ENCODE assay signal across 22 cellular contexts in genomic region chr3:31133541-31133940, GRCh38.
A peak's percentile ranks its signal among the peaks of the same experiment; 100 is the strongest.
DNase-seq lines count a peak whose midpoint lies in the region; ATAC-seq, FAIRE-seq and TF ChIP-seq lines count a peak whose summit lies in the region.
"Had no signal": no experiment of that assay in that cellular context is flagged by ENCODE, and none has a peak within 500 bp of the region (broad histone marks: within the 10 kb centered on the region; RNA-seq: fewer than 3 reads in every experiment).

No MANE protein-coding gene starts in this region.

- H3K4me1 ChIP-seq in OCI-LY3 (ENCODE audit: low read length) (peaks cover 31% of the 10 kb centered on the region), HAP-1 (peaks cover 28% of the 10 kb centered on the region)

- H3K4me3 ChIP-seq in OCI-LY3 (ENCODE audit: low read length) (no peak overlapping the region), HAP-1 (no peak overlapping the region)
- H3K4me3 ChIP-seq: GM12878, PC-9 had no signal

- H2AFZ ChIP-seq in OCI-LY3 (ENCODE audit: low read depth, low read length) = peak overlapping the region; percentile 42
- H2AFZ ChIP-seq: PC-9 had no signal

- no peak for FAIRE-seq in frontal cortex (lab: Jason Lieb, UNC)
- FAIRE-seq: GM12878, H54 had no signal

- no peak overlapping the region for H3K27ac ChIP-seq in OCI-LY3 (ENCODE audit: low read length)
- H3K27ac ChIP-seq: PC-9 had no signal

- no peaks in the 10 kb centered on the region for H3K79me2 ChIP-seq in OCI-LY3 (ENCODE audit: low read length)

- H3K4me2 ChIP-seq in OCI-LY3 (ENCODE audit: low read length) = no peak overlapping the region
- H3K4me2 ChIP-seq: PC-9, SK-N-SH had no signal

- H3K9me3 Mint-ChIP-seq in stimulated activated naive CD8-positive, alpha-beta T cell treated with anti-CD3 and anti-CD28 coated beads, Interleukin-15, amount 100 ng/mL, for 72 hours = no peaks in the 10 kb centered on the region
- H3K9me3 Mint-ChIP-seq: CD4-positive, CD25-positive, alpha-beta regulatory T cell had no signal

- H3K27ac Mint-ChIP-seq in stimulated activated naive CD8-positive, alpha-beta T cell treated with anti-CD3 and anti-CD28 coated beads, Interleukin-15, amount 100 ng/mL, for 72 hours = no peak overlapping the region
- H3K27ac Mint-ChIP-seq: CD4-positive, CD25-positive, alpha-beta regulatory T cell had no signal

- in situ Hi-C loops in HAP-1 (cut with MboI; ENCODE audit: low sequenced_read_pairs) = loop anchor here (10.0 kb wide), 1 partner anchor 359 kb away; no protein-coding TSS in a partner anchor

- DNase-seq in frontal cortex (ENCODE audit: low spot score in 2 of 2) = no peak
- no peak for DNase-seq in HAP-1 (ENCODE audit: low spot score in 2 of 2)
- no peak for DNase-seq in stimulated activated naive CD8-positive, alpha-beta T cell treated with anti-CD3 and anti-CD28 coated beads, Interleukin-15, amount 100 ng/mL, for 72 hours
- DNase-seq in SK-N-DZ (ENCODE audit: low spot score) = no peak
- DNase-seq: CD4-positive, CD25-positive, alpha-beta regulatory T cell; COR-L47; DND-41; Karpas-422; NCI-H1694 treated with DMSO at 0.1 percent for 48 hours; NCI-H2081 treated with DMSO at 0.1 percent for 48 hours; NCI-H2171 treated with DMSO at 0.1 percent for 48 hours; NCI-H524 treated with DMSO at 0.1 percent for 48 hours; PC-9; RPMI8226; SHP77 treated with DMSO at 0.1 percent for 48 hours; SK-N-SH had no signal

- TF ChIP-seq CTCF in OCI-LY3 (IDR thresholded peaks at IDR 0.05; ENCODE audit: low read depth, low read length) = no peak

- H4K20me1 ChIP-seq in OCI-LY3 (ENCODE audit: insufficient read depth, low read length) = no peaks in the 10 kb centered on the region

- H3K36me3 ChIP-seq in OCI-LY3 (replicated peaks; ENCODE audit: low read depth, low read length) (no peaks in the 10 kb centered on the region), HAP-1 (replicated peaks) (no peaks in the 10 kb centered on the region)

- H3K4me1 Mint-ChIP-seq in stimulated activated naive CD8-positive, alpha-beta T cell treated with anti-CD3 and anti-CD28 coated beads, Interleukin-15, amount 100 ng/mL, for 72 hours = peaks cover 4% of the 10 kb centered on the region

- H3K9me3 ChIP-seq in OCI-LY3 (ENCODE audit: insufficient read depth, low read length) (no peaks in the 10 kb centered on the region), HAP-1 (no peaks in the 10 kb centered on the region)
- H3K9me3 ChIP-seq: SK-N-SH had no signal

- H3K9ac ChIP-seq in OCI-LY3 (ENCODE audit: low read length) = no peak overlapping the region
- H3K9ac ChIP-seq: SK-N-SH had no signal

- ATAC-seq in GM18861 (IDR thresholded peaks at IDR 0.05; ENCODE audit: unreplicated experiment) (peak; percentile 36), GM21423 (IDR thresholded peaks at IDR 0.05; ENCODE audit: unreplicated experiment) (peak; percentile 46), HG02973 (IDR thresholded peaks at IDR 0.05; ENCODE audit: unreplicated experiment) (peak; percentile 47)
- ATAC-seq in stimulated activated naive CD8-positive, alpha-beta T cell treated with anti-CD3 and anti-CD28 coated beads, Interleukin-15, amount 100 ng/mL, for 72 hours = no peak
- ATAC-seq: GM12878 had no signal

- H3K27me3 ChIP-seq in OCI-LY3 (ENCODE audit: low read depth, low read length) = no peaks in the 10 kb centered on the region
- H3K27me3 ChIP-seq in HAP-1 (ENCODE audit: low read depth) = no peaks in the 10 kb centered on the region

- no peak overlapping the region for H3K4me3 Mint-ChIP-seq in stimulated activated naive CD8-positive, alpha-beta T cell treated with anti-CD3 and anti-CD28 coated beads, Interleukin-15, amount 100 ng/mL, for 72 hours
- H3K4me3 Mint-ChIP-seq: CD4-positive, CD25-positive, alpha-beta regulatory T cell had no signal

- no peaks in the 10 kb centered on the region for H3K27me3 Mint-ChIP-seq in stimulated activated naive CD8-positive, alpha-beta T cell treated with anti-CD3 and anti-CD28 coated beads, Interleukin-15, amount 100 ng/mL, for 72 hours
